ENCODE assay signal across 11 cellular contexts in genomic region chr6:135088232-135088760, GRCh38. TPM values are rescaled to one million over a fixed set of nuclear protein-coding genes. Genes with fewer than 3 reads are reported as not detected.
A peak's percentile ranks its signal among the peaks of the same experiment; 100 is the strongest.
DNase-seq lines count a peak whose midpoint lies in the region; ATAC-seq, FAIRE-seq and TF ChIP-seq lines count a peak whose summit lies in the region.
"Had no signal": no experiment of that assay in that cellular context is flagged by ENCODE, and none has a peak within 500 bp of the region (broad histone marks: within the 10 kb centered on the region; RNA-seq: fewer than 3 reads in every experiment).

No MANE protein-coding gene starts in this region.

- ATAC-seq in DND-41 (ENCODE audit: insufficient read depth, low read depth) = peak; percentile 15
- ATAC-seq in GM21529 (IDR thresholded peaks at IDR 0.05; ENCODE audit: unreplicated experiment) = peak; percentile 1
- no peak for ATAC-seq in HG02884 (IDR thresholded peaks at IDR 0.05; ENCODE audit: unreplicated experiment)

- H3K36me3 ChIP-seq in DND-41 (ENCODE audit: insufficient read depth, low read length) = no peaks in the 10 kb centered on the region
- H3K36me3 ChIP-seq in KMS-11 (ENCODE audit: insufficient read depth) = no peaks in the 10 kb centered on the region
- no peaks in the 10 kb centered on the region for H3K36me3 ChIP-seq in H1 (ENCODE audit: control insufficient read depth in 2 of 4, insufficient read depth in 4 of 4, low read length in 3 of 4)

- H4K8ac ChIP-seq in H1 (ENCODE audit: extremely low read depth, insufficient read depth, low read length) = no peak overlapping the region

- H3K4me2 ChIP-seq in DND-41 (ENCODE audit: insufficient read depth, low read length) (peak overlapping the region; percentile 49), KMS-11 (peak overlapping the region; percentile 56; the same call in 1 of the 2 replicates), H1 (ENCODE audit: insufficient read depth in 1 of 2, low read depth in 2 of 2, low read length in 2 of 2) (no peak overlapping the region)

- H3K4me1 ChIP-seq in DND-41 (ENCODE audit: insufficient read depth, low read length) (peaks cover 78% of the 10 kb centered on the region), KMS-11 (ENCODE audit: low read depth, poor library complexity, severe bottlenecking) (peaks cover 57% of the 10 kb centered on the region), H1 (replicated peaks in 1 of 4; ENCODE audit: control insufficient read depth in 3 of 4, insufficient read depth in 4 of 4, low read length in 3 of 4) (no peaks in the 10 kb centered on the region; a peak in 2 of 7 replicates)

- CTCF ChIA-PET in H1 (lab: Charles Lee; ENCODE audit: partially characterized antibody) = interaction anchor here (1.0 to 3.1 kb wide), 12 partner anchors 10 to 335 kb away, joined by 3 to 12 read pairs (median 5); partner anchors contain the start of gene HBS1L

- no peak for TF ChIP-seq EP300 in H1 (IDR thresholded peaks at IDR 0.05; ENCODE audit: borderline replicate concordance in 1 of 2, low read depth in 2 of 2, low read length in 2 of 2)

- H3K27me3 ChIP-seq in DND-41 (ENCODE audit: insufficient read depth, low read length, poor library complexity) = no peaks in the 10 kb centered on the region
- no peaks in the 10 kb centered on the region for H3K27me3 ChIP-seq in KMS-11 (ENCODE audit: insufficient read depth, low read depth)
- H3K27me3 ChIP-seq in H1 (replicated peaks in 1 of 4; ENCODE audit: control insufficient read depth in 3 of 4, extremely low read depth in 1 of 4, insufficient read depth in 3 of 4, low read length in 3 of 4) = no peaks in the 10 kb centered on the region; a peak in 1 of 7 replicates

- H3K79me2 ChIP-seq in DND-41 (ENCODE audit: insufficient read depth, low read length) (no peaks in the 10 kb centered on the region), KMS-11 (ENCODE audit: insufficient read depth, low read depth) (no peaks in the 10 kb centered on the region), H1 (ENCODE audit: control insufficient read depth in 1 of 2, insufficient read depth in 2 of 2, low read length in 2 of 2) (no peaks in the 10 kb centered on the region)

- no peak overlapping the region for H2BK15ac ChIP-seq in H1 (ENCODE audit: low read length)

- H3K9ac ChIP-seq in DND-41 (ENCODE audit: low read depth, low read length) (peak overlapping the region; percentile 60), KMS-11 (no peak overlapping the region), H1 (replicated peaks in 1 of 4; ENCODE audit: extremely low read depth in 1 of 4, low read depth in 3 of 4, low read length in 3 of 4) (no peak overlapping the region)

- POLR2A ChIA-PET in H1 (lab: Charles Lee; ENCODE audit: partially characterized antibody) = interaction anchor here (1.3 kb wide), 1 partner anchor 34 kb away, joined by 4 read pairs; the partner anchor contains the start of gene HBS1L

- no peaks in the 10 kb centered on the region for H3K23me2 ChIP-seq in H1 (ENCODE audit: low read depth, low read length)

- no peak overlapping the region for H3K14ac ChIP-seq in H1 (ENCODE audit: insufficient read length)

- H2BK12ac ChIP-seq in H1 (ENCODE audit: low read depth, low read length) = no peak overlapping the region

- H3K4me3 ChIP-seq in DND-41 (ENCODE audit: low read depth in 1 of 2, low read length in 2 of 2) = peak overlapping the region in 1 of 2 experiments; percentile 34; a peak in 2 of 4 replicates
- no peak overlapping the region for H3K4me3 ChIP-seq in KMS-11 (IDR thresholded peaks at IDR 0.05; ENCODE audit: insufficient read depth, low read depth, low read length)
- H3K4me3 ChIP-seq in H1 (ENCODE audit: extremely low read depth in 1 of 4, insufficient read depth in 2 of 4, low read depth in 3 of 4, low read length in 4 of 4) = no peak overlapping the region

- no peak overlapping the region for H2BK5ac ChIP-seq in H1 (ENCODE audit: low read depth, low read length)

- no peaks in the 10 kb centered on the region for H4K20me1 ChIP-seq in DND-41 (ENCODE audit: insufficient read depth, low read length)
- H4K20me1 ChIP-seq in KMS-11 (ENCODE audit: insufficient read depth) = no peaks in the 10 kb centered on the region
- no peaks in the 10 kb centered on the region for H4K20me1 ChIP-seq in H1 (replicated peaks in 1 of 2; ENCODE audit: control insufficient read depth in 1 of 2, insufficient read depth in 2 of 2, low read length in 2 of 2)

- no peak overlapping the region for H2BK120ac ChIP-seq in H1 (replicated peaks; ENCODE audit: low read depth, low read length)

- H3K9me3 ChIP-seq in DND-41 (ENCODE audit: insufficient read depth, low read length, severe bottlenecking) (no peaks in the 10 kb centered on the region), H1 (ENCODE audit: insufficient read depth in 2 of 2, low read depth in 1 of 2, low read length in 1 of 2) (no peaks in the 10 kb centered on the region)

- H2AK5ac ChIP-seq in H1 (ENCODE audit: low read depth, low read length) = no peak overlapping the region

- H3K27ac ChIP-seq in DND-41 (ENCODE audit: low read length) (peak overlapping the region; percentile 95), KMS-11 (peak overlapping the region; percentile 41; the same call in 1 of the 2 replicates), H1 (ENCODE audit: low read depth, low read length) (no peak overlapping the region)

- H3K18ac ChIP-seq in H1 (ENCODE audit: extremely low read depth, low read length) = no peak overlapping the region

- FAIRE-seq in H1 (lab: Jason Lieb, UNC) = no peak
- no peak for FAIRE-seq in D721Med (lab: Jason Lieb, UNC)

- peak overlapping the region; percentile 15 for H2AFZ ChIP-seq in DND-41 (ENCODE audit: low read depth, low read length)
- peak overlapping the region; percentile 62; the same call in 1 of the 2 replicates for H2AFZ ChIP-seq in KMS-11 (ENCODE audit: low read depth)
- H2AFZ ChIP-seq in H1 (ENCODE audit: low read length) = 0 out of 2 replicates have a peak overlapping the region, but pooled peaks have one; percentile 74

- H4K91ac ChIP-seq in H1 (replicated peaks; ENCODE audit: insufficient read length, low read length) = no peak overlapping the region

- no peak for TF ChIP-seq RAD21 in H1 (IDR thresholded peaks at IDR 0.05 in 1 of 2, conservative IDR thresholded peaks at IDR 0.05 in 1 of 2; ENCODE audit: low read depth in 2 of 2, low read length in 2 of 2)

- TF ChIP-seq POLR2A in H1 (IDR thresholded peaks at IDR 0.05; ENCODE audit: control extremely low read depth in 1 of 2, low read depth in 2 of 2, low read length in 2 of 2) = no peak

- H4K5ac ChIP-seq in H1 (ENCODE audit: insufficient read length, low read depth, low read length) = no peak overlapping the region

- H2BK20ac ChIP-seq in H1 (ENCODE audit: low read length) = no peak overlapping the region

- H3K23ac ChIP-seq in H1 (ENCODE audit: insufficient read length) = no peak overlapping the region

- DNase-seq in DND-41 (no peak), H1 (ENCODE audit: low read depth in 1 of 2, low spot score in 2 of 2) (no peak), NCI-H2029 treated with DMSO at 0.1 percent for 48 hours (lab: John Stamatoyannopoulos, UW) (no peak), SW 1271 (lab: John Stamatoyannopoulos, UW) (no peak), D721Med (ENCODE audit: insufficient read length, low spot score) (no peak)
- DNase-seq: DMS 273 treated with DMSO at 0.1 percent for 48 hours, hypothalamus, SHP77 treated with DMSO at 0.1 percent for 48 hours had no signal

- 91% methylated on average over 2 of the region's 2 CpGs; no CpG with 5 or more reads in 1 of the 2 experiments for WGBS in H1 (ENCODE audit: extremely low coverage in 1 of 2, insufficient coverage in 1 of 2, insufficient read length in 1 of 2, insufficient replicate concordance in 2 of 2, low coverage in 1 of 2, low lambda C conversion rate in 2 of 2, missing lambda C conversion rate in 1 of 2), 2 experiments

- TF ChIP-seq CTCF in DND-41 (IDR thresholded peaks at IDR 0.05; ENCODE audit: borderline replicate concordance, extremely low read depth, low read length, poor library complexity, severe bottlenecking) = no peak
- TF ChIP-seq CTCF in KMS-11 (conservative IDR thresholded peaks at IDR 0.05; ENCODE audit: low read depth, low read length) = no peak
- TF ChIP-seq CTCF in H1 (IDR thresholded peaks at IDR 0.05; ENCODE audit: control extremely low read depth in 1 of 3, insufficient read depth in 1 of 3, low read depth in 1 of 3, low read length in 3 of 3) = no peak
- TF ChIP-seq CTCF in D721Med (IDR thresholded peaks at IDR 0.05; ENCODE audit: insufficient read depth, missing control alignments) = no peak

- H3K4ac ChIP-seq in H1 (replicated peaks; ENCODE audit: insufficient read length, low read depth, low read length) = no peak overlapping the region

- H3K79me1 ChIP-seq in H1 (ENCODE audit: low read depth, low read length) = no peaks in the 10 kb centered on the region

- H3K56ac ChIP-seq in H1 (replicated peaks; ENCODE audit: insufficient read length, low read depth, low read length) = no peak overlapping the region

TF ChIP-seq in H1, 55 proteins besides CTCF, POLR2A, EP300 and RAD21 (continues in another document):
- TF ChIP-seq RBBP5 (IDR thresholded peaks at IDR 0.05; ENCODE audit: borderline replicate concordance, low read depth, low read length) (no peak), E2F6 (IDR thresholded peaks at IDR 0.05) (no peak), TEAD4 (IDR thresholded peaks at IDR 0.05; ENCODE audit: low read depth, low read length) (no peak), HDAC2 (IDR thresholded peaks at IDR 0.05; ENCODE audit: borderline replicate concordance in 1 of 2, low read depth in 2 of 2, low read length in 2 of 2) (no peak), SP2 (IDR thresholded peaks at IDR 0.05; ENCODE audit: low read length) (no peak), FOSL1 (IDR thresholded peaks at IDR 0.05; ENCODE audit: insufficient read depth, low read depth, low read length) (no peak), POU5F1 (IDR thresholded peaks at IDR 0.05; ENCODE audit: low read depth, low read length) (no peak), CTBP2 (IDR thresholded peaks at IDR 0.05; ENCODE audit: borderline replicate concordance, insufficient read depth, insufficient read length, low read length) (no peak), CHD1 (IDR thresholded peaks at IDR 0.05; ENCODE audit: low read depth, low read length) (no peak)

RNA-seq across cellular contexts. Expression of gene HBS1L, which starts 33.7 kb away (rescaled TPM):
- total RNA-seq in H1 (2021; fragmentation: NEBNext Ultra II Directional; extraction: Animal tissue kit (Norgen Biotek cat#: 25700)) = 96.2 and 97.1 TPM in 2 replicates
- polyA plus RNA-seq in H1 (2011; rRNA removed) = 18.7 and 28.1 TPM in 2 replicates
- 42.2 TPM for polyA plus RNA-seq in H1 (2011; cell fraction: cytosol; rRNA removed)
- 17.3 TPM for polyA plus RNA-seq in H1 (2011; cell fraction: nucleus; rRNA removed)
- polyA plus RNA-seq in H1 (2012, experiment 1 of 2) = 71.3 to 94.0 TPM (median 77.4 TPM) in 4 replicates
- 5.4 TPM for polyA plus RNA-seq in H1 (2012, experiment 2 of 2)
- 50.0 TPM for polyA plus RNA-seq in H1 (2013, experiment 1 of 2)
- 49.0 TPM for polyA plus RNA-seq in H1 (2013, experiment 2 of 2)
- 74.1 and 113 TPM in 2 replicates for polyA minus RNA-seq in H1 (2011; rRNA and poly(A)+ RNA removed)
- polyA minus RNA-seq in H1 (2011; cell fraction: cytosol; rRNA and poly(A)+ RNA removed) = 62.8 TPM
- polyA minus RNA-seq in H1 (2011; cell fraction: nucleus; rRNA and poly(A)+ RNA removed) = 66.3 TPM

Comparison
In these comparisons a context has a peak if more than half of its experiments do, and no peak if none do; other contexts are left out.
1. H2AFZ ChIP-seq: peak in every context shown above with its lines; median percentile 74 in H1; 62 in KMS-11; 15 in DND-41.
2. H3K4me2 ChIP-seq: peak in DND-41 (single experiment) and KMS-11 (single experiment); none in H1 (0 of 2).